ENCODE assay signal across 8 cellular contexts in genomic region chr9:99820330-99821186, GRCh38. TPM values are rescaled to one million over a fixed set of nuclear protein-coding genes. Genes with fewer than 3 reads are reported as not detected.
DNase-seq lines count a peak whose midpoint lies in the region; ATAC-seq and TF ChIP-seq lines count a peak whose summit lies in the region.

No MANE protein-coding gene starts in this region.

- WGBS in mesendoderm (ENCODE audit: extremely low coverage, insufficient coverage, low lambda C conversion rate), result no CpG with 5 or more reads among the region's 34 CpGs

- peaks cover 42% of the 10 kb centered on the region for H3K4me1 Mint-ChIP-seq in activated CD8-positive, alpha-beta memory T cell treated with anti-CD3 and anti-CD28 coated beads, Interleukin-2, amount 10 ng/mL, durations not matched to agents 7 days and 5 days
- peaks cover 42% of the 10 kb centered on the region for H3K4me1 Mint-ChIP-seq in endothelial cell (ENCODE audit: unreplicated experiment)
- peaks cover 59% of the 10 kb centered on the region for H3K4me1 Mint-ChIP-seq in stimulated activated memory B cell treated with anti-CD40 and anti-IgM and Interleukin-4, amounts not matched to agents 10 μg/mL and 1 μg/mL and 100 μg/mL, for 72 hours

- no peak overlapping the region for H4K5ac ChIP-seq in mesendoderm (ENCODE audit: low read length)

- peak overlapping the region; percentile 86 for H3K4me2 ChIP-seq in mesendoderm (ENCODE audit: low read length)

- peak overlapping the region; percentile 25 for H3K56ac ChIP-seq in mesendoderm (ENCODE audit: low read length)

- no peak overlapping the region for H3K23ac ChIP-seq in mesendoderm (ENCODE audit: low read length)

- H3K9me3 Mint-ChIP-seq in activated CD8-positive, alpha-beta memory T cell treated with anti-CD3 and anti-CD28 coated beads, Interleukin-2, amount 10 ng/mL, durations not matched to agents 7 days and 5 days (ENCODE audit: low read depth), result no peaks in the 10 kb centered on the region
- no peaks in the 10 kb centered on the region for H3K9me3 Mint-ChIP-seq in endothelial cell (ENCODE audit: unreplicated experiment)
- H3K9me3 Mint-ChIP-seq in stimulated activated memory B cell treated with anti-CD40 and anti-IgM and Interleukin-4, amounts not matched to agents 10 μg/mL and 1 μg/mL and 100 μg/mL, for 72 hours, result no peaks in the 10 kb centered on the region

- no peak overlapping the region for H3K18ac ChIP-seq in mesendoderm (ENCODE audit: low read length)

- no peak overlapping the region for H2AK5ac ChIP-seq in mesendoderm (ENCODE audit: low read length)

- H4K8ac ChIP-seq in mesendoderm (ENCODE audit: low read depth, low read length), result no peak overlapping the region

- H3K79me1 ChIP-seq in mesendoderm (ENCODE audit: low read length), result no peaks in the 10 kb centered on the region

- peak overlapping the region; percentile 88 for H3K27ac Mint-ChIP-seq in activated CD8-positive, alpha-beta memory T cell treated with anti-CD3 and anti-CD28 coated beads, Interleukin-2, amount 10 ng/mL, durations not matched to agents 7 days and 5 days
- H3K27ac Mint-ChIP-seq in endothelial cell (ENCODE audit: unreplicated experiment), result peak overlapping the region; percentile 96
- H3K27ac Mint-ChIP-seq in stimulated activated memory B cell treated with anti-CD40 and anti-IgM and Interleukin-4, amounts not matched to agents 10 μg/mL and 1 μg/mL and 100 μg/mL, for 72 hours, result peak overlapping the region; percentile 91

- H2BK5ac ChIP-seq in mesendoderm (ENCODE audit: low read length), result no peak overlapping the region

- H3K4me3 ChIP-seq in mesendoderm (ENCODE audit: low read length), result peak overlapping the region; percentile 62

- peaks cover 3% of the 10 kb centered on the region for H3K36me3 Mint-ChIP-seq in activated CD8-positive, alpha-beta memory T cell treated with anti-CD3 and anti-CD28 coated beads, Interleukin-2, amount 10 ng/mL, durations not matched to agents 7 days and 5 days
- H3K36me3 Mint-ChIP-seq in endothelial cell (ENCODE audit: low read depth, unreplicated experiment), result peaks cover 7% of the 10 kb centered on the region
- H3K36me3 Mint-ChIP-seq in stimulated activated memory B cell treated with anti-CD40 and anti-IgM and Interleukin-4, amounts not matched to agents 10 μg/mL and 1 μg/mL and 100 μg/mL, for 72 hours, result peaks cover 39% of the 10 kb centered on the region

- peaks cover 27% of the 10 kb centered on the region for H3K27me3 ChIP-seq in mesendoderm (ENCODE audit: insufficient read depth, low read length, poor library complexity)

- H3K4me1 ChIP-seq in mesendoderm (ENCODE audit: control insufficient read depth, low read depth, low read length), result peaks cover 9% of the 10 kb centered on the region

- no peaks in the 10 kb centered on the region for H3K79me2 ChIP-seq in mesendoderm (ENCODE audit: control insufficient read depth, insufficient read depth, low read length)

- no peak overlapping the region for H3K27ac ChIP-seq in mesendoderm (ENCODE audit: low read depth, low read length)

- no peaks in the 10 kb centered on the region for H3K36me3 ChIP-seq in mesendoderm (ENCODE audit: control insufficient read depth, insufficient read depth, low read length)

- no peak overlapping the region for H2BK15ac ChIP-seq in mesendoderm (replicated peaks; ENCODE audit: low read depth)

- TF ChIP-seq CTCF in endothelial cell (IDR thresholded peaks at IDR 0.05; ENCODE audit: unreplicated experiment), result no peak

- no peak overlapping the region for H3K4ac ChIP-seq in mesendoderm (ENCODE audit: low read depth, low read length)

- CTCF ChIA-PET in activated CD8-positive, alpha-beta memory T cell treated with anti-CD3 and anti-CD28 coated beads, Interleukin-2, amount 10 ng/mL, durations not matched to agents 7 days and 5 days (lab: Charles Lee), result interaction anchor here (1.0 to 2.1 kb wide), 5 partner anchors 10 to 191 kb away, joined by 3 to 7 read pairs (median 4); partner anchors contain the start of gene STX17

- no peak for ATAC-seq in activated CD8-positive, alpha-beta memory T cell treated with anti-CD3 and anti-CD28 coated beads, Interleukin-2, amount 10 ng/mL, durations not matched to agents 7 days and 5 days
- ATAC-seq in stimulated activated memory B cell treated with anti-CD40 and anti-IgM and Interleukin-4, amounts not matched to agents 10 μg/mL and 1 μg/mL and 100 μg/mL, for 72 hours, result peak; percentile 25
- ATAC-seq in GM21447 (IDR thresholded peaks at IDR 0.05; ENCODE audit: unreplicated experiment), result no peak

- no peak overlapping the region for H2BK120ac ChIP-seq in mesendoderm (ENCODE audit: low read depth, low read length)

- H3K9ac ChIP-seq in mesendoderm (ENCODE audit: low read length), result peak overlapping the region; percentile 59

- DNase-seq in NCI-H1417 (lab: John Stamatoyannopoulos, UW) (peak; percentile 41 to 89 (median 88)), NCI-H1417 treated with DMSO at 0.1 percent for 48 hours (lab: John Stamatoyannopoulos, UW) (no peak), NCI-H460 (ENCODE audit: extremely low read depth, low read depth) (peak; percentile 79), endothelial cell (ENCODE audit: low spot score) (no peak), mesendoderm (no peak)
- DNase-seq in activated CD8-positive, alpha-beta memory T cell treated with anti-CD3 and anti-CD28 coated beads, Interleukin-2, amount 10 ng/mL, durations not matched to agents 7 days and 5 days, result peak; percentile 75

- peak overlapping the region; percentile 94 for H3K4me3 Mint-ChIP-seq in activated CD8-positive, alpha-beta memory T cell treated with anti-CD3 and anti-CD28 coated beads, Interleukin-2, amount 10 ng/mL, durations not matched to agents 7 days and 5 days
- peak overlapping the region; percentile 96 for H3K4me3 Mint-ChIP-seq in endothelial cell (ENCODE audit: unreplicated experiment)
- H3K4me3 Mint-ChIP-seq in stimulated activated memory B cell treated with anti-CD40 and anti-IgM and Interleukin-4, amounts not matched to agents 10 μg/mL and 1 μg/mL and 100 μg/mL, for 72 hours, result peak overlapping the region; percentile 95

- H3K27me3 Mint-ChIP-seq in activated CD8-positive, alpha-beta memory T cell treated with anti-CD3 and anti-CD28 coated beads, Interleukin-2, amount 10 ng/mL, durations not matched to agents 7 days and 5 days, result peaks cover 31% of the 10 kb centered on the region
- peaks cover 37% of the 10 kb centered on the region for H3K27me3 Mint-ChIP-seq in endothelial cell (ENCODE audit: unreplicated experiment)
- no peaks in the 10 kb centered on the region for H3K27me3 Mint-ChIP-seq in stimulated activated memory B cell treated with anti-CD40 and anti-IgM and Interleukin-4, amounts not matched to agents 10 μg/mL and 1 μg/mL and 100 μg/mL, for 72 hours

RNA-seq across cellular contexts. Expression of gene NR4A3, which starts 1.1 kb away (rescaled TPM):
- 5.8 and 7.1 TPM in 2 replicates for total RNA-seq in NCI-H460 (2014; rRNA removed; shearing (Covaris generic))
- 2.7 and 2.9 TPM in 2 replicates for polyA plus RNA-seq in NCI-H460 (2014; cell fraction: nucleus; rRNA removed)
- 10 to 100 TPM in 1 of 2 experiments, 1 to 10 TPM in 1; 3.6 to 20.4 TPM for total RNA-seq in activated CD8-positive, alpha-beta memory T cell treated with anti-CD3 and anti-CD28 coated beads, Interleukin-2, amount 10 ng/mL, durations not matched to agents 7 days and 5 days
- 0.18 TPM for total RNA-seq in endothelial cell (ENCODE audit: unreplicated experiment)
- polyA plus RNA-seq in mesendoderm (2013, experiment 1 of 2), result 0.04 TPM
- polyA plus RNA-seq in mesendoderm (2013, experiment 2 of 2), result 0.06 TPM

Comparison
In these comparisons a context has a peak if more than half of its experiments do, and no peak if none do; other contexts are left out.
1. DNase-seq: peak in NCI-H1417 (3 of 3), NCI-H460 (single experiment) and activated CD8-positive, alpha-beta memory T cell treated with anti-CD3 and anti-CD28 coated beads, Interleukin-2, amount 10 ng/mL, durations not matched to agents 7 days and 5 days (single experiment); none in NCI-H1417 treated with DMSO at 0.1 percent for 48 hours (single experiment), endothelial cell (single experiment) and mesendoderm (single experiment).
2. Peak in every context shown above with its lines, with median percentiles within 50 percentile points of each other: H3K27ac Mint-ChIP-seq and H3K4me3 Mint-ChIP-seq.